In genomic region chrX:120475447-120475846, GRCh38 we compare ENCODE assay signal across 8 cellular contexts. TPM values are rescaled to one million over a fixed set of nuclear protein-coding genes. Genes with fewer than 3 reads are reported as not detected.
A peak's percentile ranks its signal among the peaks of the same experiment; 100 is the strongest.
DNase-seq lines count a peak whose midpoint lies in the region; ATAC-seq, FAIRE-seq and TF ChIP-seq lines count a peak whose summit lies in the region.
"Not testable (repeated sequence)": the region's sequence is repeated elsewhere in the genome, so short reads cannot be mapped to it uniquely, and the experiment has no call there.

No MANE protein-coding gene starts in this region.

- intact Hi-C loops in activated CD4-positive, alpha-beta T cell treated with anti-CD3 and anti-CD28 coated beads, Interleukin-2, amount 10 ng/mL, durations not matched to agents 24 days and 14 days (cut with micrococcal nuclease): loop anchor here (5.0 kb wide), 1 partner anchor 93 kb away; no protein-coding TSS in a partner anchor
- intact Hi-C loops in pancreas (cut with DNase I): not testable (repeated sequence)

- not testable (repeated sequence) for H3K4me1 Mint-ChIP-seq in activated CD4-positive, alpha-beta T cell treated with anti-CD3 and anti-CD28 coated beads, Interleukin-2, amount 10 ng/mL, durations not matched to agents 24 days and 14 days; endodermal cell

- not testable (repeated sequence) for H3K36me3 ChIP-seq in Karpas-422 (ENCODE audit: insufficient read depth, low read length); endodermal cell (ENCODE audit: control insufficient read depth, insufficient read depth, low read length); pancreas

- H3K36me3 Mint-ChIP-seq in activated CD4-positive, alpha-beta T cell treated with anti-CD3 and anti-CD28 coated beads, Interleukin-2, amount 10 ng/mL, durations not matched to agents 24 days and 14 days (ENCODE audit: low read depth); endodermal cell (ENCODE audit: low read depth): not testable (repeated sequence)

- not testable (repeated sequence) for H3K27ac ChIP-seq in AG04450 (ENCODE audit: low read depth, low read length); Karpas-422 (ENCODE audit: low read length); endodermal cell (ENCODE audit: low read depth, low read length); pancreas

- not testable (repeated sequence) for H4K20me1 ChIP-seq in Karpas-422 (ENCODE audit: insufficient read depth, low read depth, low read length)

- not testable (repeated sequence) for H3K9me3 ChIP-seq in AG04450 (ENCODE audit: control insufficient read depth, insufficient read depth, low read length); Karpas-422 (ENCODE audit: low read length); endodermal cell (ENCODE audit: control insufficient read depth, low read length); pancreas

- POLR2A ChIA-PET in AG04450 (lab: Yijun Ruan, JAX): not testable (repeated sequence)

- H3K4me2 ChIP-seq in Karpas-422 (ENCODE audit: low read depth, low read length, poor library complexity, severe bottlenecking): not testable (repeated sequence)

- not testable (repeated sequence) for H3K9me3 Mint-ChIP-seq in activated CD4-positive, alpha-beta T cell treated with anti-CD3 and anti-CD28 coated beads, Interleukin-2, amount 10 ng/mL, durations not matched to agents 24 days and 14 days
- H3K9me3 Mint-ChIP-seq in endodermal cell: peaks cover 53% of the 10 kb centered on the region

- H2AFZ ChIP-seq in Karpas-422 (ENCODE audit: low read length): not testable (repeated sequence)

- ATAC-seq in pancreas: peak in 3 of 4 donors; percentile 45 to 68 (median 51)

- H3K27me3 ChIP-seq in AG04450 (ENCODE audit: control insufficient read depth, insufficient read depth, low read length); Karpas-422 (ENCODE audit: low read length); endodermal cell (ENCODE audit: control insufficient read depth, insufficient read depth, low read length, poor library complexity, severe bottlenecking); pancreas: not testable (repeated sequence)

- not testable (repeated sequence) for H3K4me3 ChIP-seq in AG04450 (ENCODE audit: low read depth, low read length); Karpas-422 (ENCODE audit: low read length); endodermal cell (ENCODE audit: low read length); pancreas

- peak; percentile 54 for TF ChIP-seq CTCF in AG04450 (IDR thresholded peaks at IDR 0.05; ENCODE audit: low read depth, low read length)
- TF ChIP-seq CTCF in endodermal cell (conservative IDR thresholded peaks at IDR 0.05): peak; percentile 70
- peak; percentile 15 to 56 (median 47) for TF ChIP-seq CTCF in pancreas (IDR thresholded peaks at IDR 0.05)

- not testable (repeated sequence) for H3K9ac ChIP-seq in Karpas-422 (ENCODE audit: low read length); endodermal cell (ENCODE audit: extremely low read depth, low read length, poor library complexity, severe bottlenecking)

- no CpG with 5 or more reads among the region's 1 CpG for WGBS in endodermal cell (ENCODE audit: insufficient coverage in 1 of 2, insufficient read length in 1 of 2), 2 experiments
- 0 to 11% methylated on average over 1 of the region's 1 CpG for WGBS in pancreas, 2 donors

- H3K9me2 ChIP-seq in Karpas-422 (replicated peaks; ENCODE audit: insufficient read depth, low read length): not testable (repeated sequence)

- DNase-seq in AG04450 (ENCODE audit: low read depth, low spot score); endodermal cell; pancreas: not testable (repeated sequence)
- DNase-seq in ELR (ENCODE audit: low read depth): peak; percentile 47
- peak; percentile 72 for DNase-seq in Karpas-422
- peak; percentile 11 for DNase-seq in NOMO-1 treated with DMSO at 0.1 percent for 48 hours (lab: John Stamatoyannopoulos, UW; ENCODE audit: unreplicated experiment)
- peak; percentile 58 for DNase-seq in activated CD4-positive, alpha-beta T cell treated with anti-CD3 and anti-CD28 coated beads, Interleukin-2, amount 10 ng/mL, durations not matched to agents 24 days and 14 days

- CTCF ChIA-PET in AG04450 (lab: Charles Lee): interaction anchor here (0.6 to 2.5 kb wide), 5 partner anchors 9 to 489 kb away, joined by 3 to 15 read pairs (median 4); no protein-coding TSS in a partner anchor

- H3K79me2 ChIP-seq in Karpas-422 (ENCODE audit: low read length): not testable (repeated sequence)

- H3K27ac Mint-ChIP-seq in activated CD4-positive, alpha-beta T cell treated with anti-CD3 and anti-CD28 coated beads, Interleukin-2, amount 10 ng/mL, durations not matched to agents 24 days and 14 days; endodermal cell: not testable (repeated sequence)

- H3K4me3 Mint-ChIP-seq in activated CD4-positive, alpha-beta T cell treated with anti-CD3 and anti-CD28 coated beads, Interleukin-2, amount 10 ng/mL, durations not matched to agents 24 days and 14 days; endodermal cell: not testable (repeated sequence)

- H3K4me1 ChIP-seq in Karpas-422 (ENCODE audit: low read length); endodermal cell (ENCODE audit: control insufficient read depth, insufficient read depth, low read length); pancreas: not testable (repeated sequence)

- H3K27me3 Mint-ChIP-seq in activated CD4-positive, alpha-beta T cell treated with anti-CD3 and anti-CD28 coated beads, Interleukin-2, amount 10 ng/mL, durations not matched to agents 24 days and 14 days; endodermal cell (ENCODE audit: insufficient read depth): not testable (repeated sequence)

- FAIRE-seq in islet of Langerhans (lab: Jason Lieb, UNC) (peak; percentile 95), pancreas (lab: Jason Lieb, UNC) (peak; percentile 99)

RNA-seq across cellular contexts. Expression of gene LAMP2, which starts 6.4 kb away (rescaled TPM):
- polyA plus RNA-seq in AG04450 (2011; rRNA removed): 131 and 155 TPM in 2 replicates
- polyA minus RNA-seq in AG04450 (2011; rRNA and poly(A)+ RNA removed): 51.9 and 96.5 TPM in 2 replicates
- 13.7 and 46.1 TPM in 2 replicates for total RNA-seq in Karpas-422 (2014; rRNA removed; shearing (Covaris generic); ENCODE audit: low replicate concordance)
- 42.6 and 44.3 TPM in 2 replicates for total RNA-seq in activated CD4-positive, alpha-beta T cell treated with anti-CD3 and anti-CD28 coated beads, Interleukin-2, amount 10 ng/mL, durations not matched to agents 24 days and 14 days
- 10 to 100 TPM; 33.5 to 34.7 TPM for total RNA-seq in endodermal cell
- polyA plus RNA-seq in endodermal cell (2013, experiment 1 of 2): 62.3 TPM
- 60.8 TPM for polyA plus RNA-seq in endodermal cell (2013, experiment 2 of 2)
- total RNA-seq in pancreas: 10 to 100 TPM; 32.3 to 96.3 (median 43.9) TPM
- polyA plus RNA-seq in pancreas: 10 to 100 TPM; 14.1 to 43.1 TPM
